ENCODE assay signal across 24 cellular contexts in the genomic region with DNA sequence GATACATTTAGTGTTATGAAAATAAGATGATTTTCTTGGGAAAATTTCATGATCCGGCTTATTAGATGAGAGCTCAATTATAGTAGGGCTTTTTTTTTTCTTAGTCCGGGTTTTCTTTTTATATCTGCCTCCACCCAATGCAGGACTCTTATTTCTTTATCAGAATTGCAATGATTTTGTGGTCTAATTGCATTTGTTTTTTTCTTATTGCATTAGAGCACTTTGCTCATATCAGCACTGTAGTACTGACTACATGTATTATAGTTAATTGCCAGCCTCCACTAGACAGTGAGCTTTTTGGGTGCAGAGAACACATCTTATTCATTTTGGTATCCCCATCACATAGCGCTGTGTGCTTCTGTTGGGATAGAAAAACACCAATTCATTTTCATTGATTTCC.
"Had no signal": no experiment of that assay in that cellular context is flagged by ENCODE, and none has a peak within 500 bp of the region (broad histone marks: within the 10 kb centered on the region; RNA-seq: fewer than 3 reads in every experiment).

No MANE protein-coding gene starts in this region.

- H3K4me3 ChIP-seq: colonic mucosa, coronary artery, dorsolateral prefrontal cortex, esophagus muscularis mucosa, esophagus squamous epithelium, gastrocnemius medialis, gastroesophageal sphincter, heart left ventricle, heart right ventricle had no signal

- H3K9me3 ChIP-seq: colonic mucosa, esophagus muscularis mucosa, esophagus squamous epithelium, gastrocnemius medialis, gastroesophageal sphincter, heart left ventricle, heart right ventricle had no signal

- H3K36me3 ChIP-seq: colonic mucosa, esophagus muscularis mucosa, esophagus squamous epithelium, gastrocnemius medialis, gastroesophageal sphincter, heart left ventricle, heart right ventricle had no signal

- H3K27ac ChIP-seq: colonic mucosa, coronary artery, dorsolateral prefrontal cortex, epithelial cell of prostate, esophagus muscularis mucosa, esophagus squamous epithelium, foreskin keratinocyte, gastrocnemius medialis, gastroesophageal sphincter, heart left ventricle, heart right ventricle had no signal

- H3K4me1 ChIP-seq: colonic mucosa, esophagus muscularis mucosa, esophagus squamous epithelium, foreskin keratinocyte, gastrocnemius medialis, gastroesophageal sphincter, heart left ventricle, heart right ventricle had no signal

- ATAC-seq: effector memory CD8-positive, alpha-beta T cell; esophagus mucosa; foreskin keratinocyte; gastrocnemius medialis; gastroesophageal sphincter; heart left ventricle; heart right ventricle had no signal

- H3K27me3 ChIP-seq: colonic mucosa, esophagus muscularis mucosa, esophagus squamous epithelium, foreskin keratinocyte, gastrocnemius medialis, gastroesophageal sphincter, heart left ventricle had no signal

- DNase-seq: colonic mucosa; cortex of kidney; dermis blood vessel endothelial cell; dorsolateral prefrontal cortex; effector CD4-positive, alpha-beta T cell; effector CD8-positive, alpha-beta T cell; effector memory CD4-positive, alpha-beta T cell; effector memory CD8-positive, alpha-beta T cell; endodermal cell; erythroblast; esophagus squamous epithelium; foreskin fibroblast; foreskin keratinocyte; foreskin melanocyte; gastrocnemius medialis; glutamatergic neuron; head of caudate nucleus; heart left ventricle; heart right ventricle had no signal
